ENCODE assay signal across 1 cellular context in the genomic region with DNA sequence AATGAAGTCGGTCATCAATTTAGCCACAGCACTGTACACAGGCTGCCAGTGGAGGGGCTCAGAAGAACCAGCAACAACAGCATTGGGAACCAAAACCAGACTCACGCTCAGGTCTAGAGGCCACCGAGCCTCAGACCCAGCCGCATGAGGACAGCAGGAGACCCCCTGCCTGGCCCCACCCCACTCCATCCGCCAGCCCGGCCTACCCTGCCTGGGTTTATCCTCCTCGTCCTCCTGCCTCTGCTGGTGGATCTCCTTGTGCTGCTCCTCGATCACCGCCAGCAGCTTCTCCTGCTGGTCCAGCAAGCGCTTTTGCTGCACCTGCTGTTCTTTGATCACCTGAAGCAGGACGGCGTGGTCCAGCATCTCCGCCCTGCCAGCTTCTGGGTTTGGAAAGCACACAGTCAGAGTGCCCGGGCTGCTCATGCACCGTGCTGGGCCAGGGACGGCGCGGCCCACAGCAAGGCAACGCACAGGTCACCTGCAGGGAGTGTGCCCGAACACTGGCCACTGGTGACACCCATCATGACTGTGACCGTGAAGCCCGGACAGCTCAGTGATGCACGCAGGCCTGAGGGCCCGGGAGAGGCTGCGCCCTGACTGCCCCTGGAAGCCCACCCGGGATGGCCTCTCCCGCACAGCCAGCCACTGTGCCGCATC.
TF ChIP-seq lines count a peak whose summit lies in the region.

No MANE protein-coding gene starts in this region.

TF ChIP-seq in HCT116, 20 proteins besides CTCF, POLR2A, EP300 and RAD21:
- TF ChIP-seq EGR1 (IDR thresholded peaks at IDR 0.05; ENCODE audit: low read depth) (no peak), FOSL1 (IDR thresholded peaks at IDR 0.05; ENCODE audit: low read depth) (no peak), TCF7L2 (IDR thresholded peaks at IDR 0.05; ENCODE audit: borderline replicate concordance, extremely low read depth, insufficient read depth, insufficient read length) (no peak), YY1 (IDR thresholded peaks at IDR 0.05; ENCODE audit: extremely low read depth, insufficient replicate concordance, low read depth, low read length) (no peak), JUND (IDR thresholded peaks at IDR 0.05) (no peak), ZFX (IDR thresholded peaks at IDR 0.05) (no peak), CEBPB (IDR thresholded peaks at IDR 0.05; ENCODE audit: low read depth) (no peak), SRF (IDR thresholded peaks at IDR 0.05; ENCODE audit: low read depth) (no peak), SP1 (IDR thresholded peaks at IDR 0.05; ENCODE audit: low read depth) (no peak), EZH2 (IDR thresholded peaks at IDR 0.05) (no peak), ZNF274 (IDR thresholded peaks at IDR 0.05; ENCODE audit: low read depth, low read length) (no peak), SIN3A (IDR thresholded peaks at IDR 0.05; ENCODE audit: low read depth) (no peak), POLR2AphosphoS5 (IDR thresholded peaks at IDR 0.05; ENCODE audit: low read depth, low read length) (no peak), EZH2phosphoT487 (IDR thresholded peaks at IDR 0.05; ENCODE audit: borderline replicate concordance) (no peak)
- TF ChIP-seq, protein P1, sequence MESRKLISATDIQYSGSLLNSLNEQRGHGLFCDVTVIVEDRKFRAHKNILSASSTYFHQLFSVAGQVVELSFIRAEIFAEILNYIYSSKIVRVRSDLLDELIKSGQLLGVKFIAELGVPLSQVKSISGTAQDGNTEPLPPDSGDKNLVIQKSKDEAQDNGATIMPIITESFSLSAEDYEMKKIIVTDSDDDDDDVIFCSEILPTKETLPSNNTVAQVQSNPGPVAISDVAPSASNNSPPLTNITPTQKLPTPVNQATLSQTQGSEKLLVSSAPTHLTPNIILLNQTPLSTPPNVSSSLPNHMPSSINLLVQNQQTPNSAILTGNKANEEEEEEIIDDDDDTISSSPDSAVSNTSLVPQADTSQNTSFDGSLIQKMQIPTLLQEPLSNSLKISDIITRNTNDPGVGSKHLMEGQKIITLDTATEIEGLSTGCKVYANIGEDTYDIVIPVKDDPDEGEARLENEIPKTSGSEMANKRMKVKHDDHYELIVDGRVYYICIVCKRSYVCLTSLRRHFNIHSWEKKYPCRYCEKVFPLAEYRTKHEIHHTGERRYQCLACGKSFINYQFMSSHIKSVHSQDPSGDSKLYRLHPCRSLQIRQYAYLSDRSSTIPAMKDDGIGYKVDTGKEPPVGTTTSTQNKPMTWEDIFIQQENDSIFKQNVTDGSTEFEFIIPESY (IDR thresholded peaks at IDR 0.05; ENCODE audit: extremely low read depth, insufficient replicate concordance, low read length), result no peak
- TF ChIP-seq, protein P2, sequence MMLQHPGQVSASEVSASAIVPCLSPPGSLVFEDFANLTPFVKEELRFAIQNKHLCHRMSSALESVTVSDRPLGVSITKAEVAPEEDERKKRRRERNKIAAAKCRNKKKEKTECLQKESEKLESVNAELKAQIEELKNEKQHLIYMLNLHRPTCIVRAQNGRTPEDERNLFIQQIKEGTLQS (IDR thresholded peaks at IDR 0.05), result no peak
- TF ChIP-seq, protein P3, sequence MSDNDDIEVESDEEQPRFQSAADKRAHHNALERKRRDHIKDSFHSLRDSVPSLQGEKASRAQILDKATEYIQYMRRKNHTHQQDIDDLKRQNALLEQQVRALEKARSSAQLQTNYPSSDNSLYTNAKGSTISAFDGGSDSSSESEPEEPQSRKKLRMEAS (IDR thresholded peaks at IDR 0.05), result no peak
- TF ChIP-seq, protein P4, sequence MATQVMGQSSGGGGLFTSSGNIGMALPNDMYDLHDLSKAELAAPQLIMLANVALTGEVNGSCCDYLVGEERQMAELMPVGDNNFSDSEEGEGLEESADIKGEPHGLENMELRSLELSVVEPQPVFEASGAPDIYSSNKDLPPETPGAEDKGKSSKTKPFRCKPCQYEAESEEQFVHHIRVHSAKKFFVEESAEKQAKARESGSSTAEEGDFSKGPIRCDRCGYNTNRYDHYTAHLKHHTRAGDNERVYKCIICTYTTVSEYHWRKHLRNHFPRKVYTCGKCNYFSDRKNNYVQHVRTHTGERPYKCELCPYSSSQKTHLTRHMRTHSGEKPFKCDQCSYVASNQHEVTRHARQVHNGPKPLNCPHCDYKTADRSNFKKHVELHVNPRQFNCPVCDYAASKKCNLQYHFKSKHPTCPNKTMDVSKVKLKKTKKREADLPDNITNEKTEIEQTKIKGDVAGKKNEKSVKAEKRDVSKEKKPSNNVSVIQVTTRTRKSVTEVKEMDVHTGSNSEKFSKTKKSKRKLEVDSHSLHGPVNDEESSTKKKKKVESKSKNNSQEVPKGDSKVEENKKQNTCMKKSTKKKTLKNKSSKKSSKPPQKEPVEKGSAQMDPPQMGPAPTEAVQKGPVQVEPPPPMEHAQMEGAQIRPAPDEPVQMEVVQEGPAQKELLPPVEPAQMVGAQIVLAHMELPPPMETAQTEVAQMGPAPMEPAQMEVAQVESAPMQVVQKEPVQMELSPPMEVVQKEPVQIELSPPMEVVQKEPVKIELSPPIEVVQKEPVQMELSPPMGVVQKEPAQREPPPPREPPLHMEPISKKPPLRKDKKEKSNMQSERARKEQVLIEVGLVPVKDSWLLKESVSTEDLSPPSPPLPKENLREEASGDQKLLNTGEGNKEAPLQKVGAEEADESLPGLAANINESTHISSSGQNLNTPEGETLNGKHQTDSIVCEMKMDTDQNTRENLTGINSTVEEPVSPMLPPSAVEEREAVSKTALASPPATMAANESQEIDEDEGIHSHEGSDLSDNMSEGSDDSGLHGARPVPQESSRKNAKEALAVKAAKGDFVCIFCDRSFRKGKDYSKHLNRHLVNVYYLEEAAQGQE (IDR thresholded peaks at IDR 0.05; ENCODE audit: low read depth), result no peak
TF ChIP-seq in HCT116: peak in this region for 0.
